In genomic region chr3:39443530-39443929, GRCh38 we compare ENCODE assay signal across 22 cellular contexts. TPM values are rescaled to one million over a fixed set of nuclear protein-coding genes. Genes with fewer than 3 reads are reported as not detected.
DNase-seq lines count a peak whose midpoint lies in the region; ATAC-seq and TF ChIP-seq lines count a peak whose summit lies in the region.
"Had no signal": no experiment of that assay in that cellular context is flagged by ENCODE, and none has a peak within 500 bp of the region (broad histone marks: within the 10 kb centered on the region; RNA-seq: fewer than 3 reads in every experiment).

No MANE protein-coding gene starts in this region.

- H3K36me3 ChIP-seq in GM23338 (ENCODE audit: insufficient read depth) = no peaks in the 10 kb centered on the region
- H3K36me3 ChIP-seq in PC-3 (ENCODE audit: low read depth, low read length) = no peaks in the 10 kb centered on the region
- no peaks in the 10 kb centered on the region for H3K36me3 ChIP-seq in mesendoderm (ENCODE audit: control insufficient read depth, insufficient read depth, low read length)

- no peaks in the 10 kb centered on the region for H3K27me3 ChIP-seq in GM23338 (ENCODE audit: insufficient read depth)
- no peaks in the 10 kb centered on the region; the same call in 1 of the 2 replicates for H3K27me3 ChIP-seq in PC-3 (ENCODE audit: low read length)
- no peaks in the 10 kb centered on the region for H3K27me3 ChIP-seq in mesendoderm (ENCODE audit: insufficient read depth, low read length, poor library complexity)

- POLR2A ChIA-PET in PC-3 (lab: Charles Lee; ENCODE audit: unreplicated experiment) = no interaction called here

- peak; percentile 96 for ATAC-seq in GM23338
- peak; percentile 37; the same call in 1 of the 2 replicates for ATAC-seq in PC-3
- no peak for ATAC-seq in activated T-cell treated with anti-CD3 and anti-CD28 coated beads, Interleukin-2, amount 50 U/mL, for 72 hours (replicated peaks in 1 of 2)
- no peak for ATAC-seq in sciatic nerve
- ATAC-seq: natural killer cell treated with Interleukin-12 subunit alpha and Interleukin-12 subunit beta and Interleukin-15 and Interleukin-18, amount 100 ng/mL, for 72 hours; psoas muscle; stimulated activated naive CD8-positive, alpha-beta T cell treated with anti-CD3 and anti-CD28 coated beads, Interleukin-15, Interleukin-2, amounts not matched to agents 100 U/mL and 50 U/mL, for 24 hours had no signal

- H3K79me1 ChIP-seq in mesendoderm (ENCODE audit: low read length) = no peaks in the 10 kb centered on the region

- no CpG with 5 or more reads among the region's 4 CpGs for WGBS in mesendoderm (ENCODE audit: extremely low coverage, insufficient coverage, low lambda C conversion rate)

- H3K27ac Mint-ChIP-seq in GM23338 = no peak overlapping the region
- H3K27ac Mint-ChIP-seq in activated T-cell treated with anti-CD3 and anti-CD28 coated beads, Interleukin-2, amount 50 U/mL, for 72 hours = no peak overlapping the region
- H3K27ac Mint-ChIP-seq: activated CD4-positive, alpha-beta memory T cell treated with anti-CD3 and anti-CD28 coated beads, Interleukin-2, amount 10 ng/mL, durations not matched to agents 7 days and 5 days; natural killer cell treated with Interleukin-12 subunit alpha and Interleukin-12 subunit beta and Interleukin-15 and Interleukin-18, amount 100 ng/mL, for 72 hours; type B pancreatic cell had no signal

- no peaks in the 10 kb centered on the region for H3K9me3 ChIP-seq in PC-3 (ENCODE audit: low read length)
- H3K9me3 ChIP-seq: psoas muscle had no signal

- no peaks in the 10 kb centered on the region for H3K9me3 Mint-ChIP-seq in GM23338
- no peaks in the 10 kb centered on the region for H3K9me3 Mint-ChIP-seq in activated T-cell treated with anti-CD3 and anti-CD28 coated beads, Interleukin-2, amount 50 U/mL, for 72 hours
- H3K9me3 Mint-ChIP-seq: activated CD4-positive, alpha-beta memory T cell treated with anti-CD3 and anti-CD28 coated beads, Interleukin-2, amount 10 ng/mL, durations not matched to agents 7 days and 5 days; natural killer cell treated with Interleukin-12 subunit alpha and Interleukin-12 subunit beta and Interleukin-15 and Interleukin-18, amount 100 ng/mL, for 72 hours; type B pancreatic cell had no signal

- no peak overlapping the region for H4K5ac ChIP-seq in mesendoderm (ENCODE audit: low read length)

- H3K4me3 Mint-ChIP-seq in GM23338 = no peak overlapping the region
- H3K4me3 Mint-ChIP-seq in activated T-cell treated with anti-CD3 and anti-CD28 coated beads, Interleukin-2, amount 50 U/mL, for 72 hours = no peak overlapping the region
- H3K4me3 Mint-ChIP-seq: activated CD4-positive, alpha-beta memory T cell treated with anti-CD3 and anti-CD28 coated beads, Interleukin-2, amount 10 ng/mL, durations not matched to agents 7 days and 5 days; natural killer cell treated with Interleukin-12 subunit alpha and Interleukin-12 subunit beta and Interleukin-15 and Interleukin-18, amount 100 ng/mL, for 72 hours; type B pancreatic cell had no signal

- H3K56ac ChIP-seq in mesendoderm (ENCODE audit: low read length) = no peak overlapping the region

- H3K9me2 ChIP-seq in GM23338 (ENCODE audit: insufficient read depth) (no peaks in the 10 kb centered on the region), PC-3 (replicated peaks; ENCODE audit: low read length) (no peaks in the 10 kb centered on the region)

- BruUV-seq in PC-3 (replicated peaks; lab: Mats Ljungman, UMichigan) = no TSS peak

- no peak overlapping the region for H3K18ac ChIP-seq in mesendoderm (ENCODE audit: low read length)

- no peaks in the 10 kb centered on the region for H3F3A ChIP-seq in GM23338 (replicated peaks; ENCODE audit: low read depth)
- H3F3A ChIP-seq in PC-3 (ENCODE audit: low read length, unreplicated experiment) = no peaks in the 10 kb centered on the region

- peak; percentile 65 for DNase-seq in GM23338 (ENCODE audit: low spot score)
- peak; percentile 25 for DNase-seq in PC-3
- no peak for DNase-seq in epithelial cell of proximal tubule (ENCODE audit: low read depth)
- DNase-seq in mesendoderm = peak; percentile 53
- no peak for DNase-seq in GM13977 (ENCODE audit: low spot score)
- no peak for DNase-seq in activated T-cell treated with anti-CD3 and anti-CD28 coated beads, Interleukin-2, amount 50 U/mL, for 72 hours
- DNase-seq in sciatic nerve (ENCODE audit: low spot score) = no peak
- no peak for DNase-seq in NCI-H1694 treated with DMSO at 0.1 percent for 48 hours (lab: John Stamatoyannopoulos, UW)
- DNase-seq: activated CD4-positive, alpha-beta memory T cell treated with anti-CD3 and anti-CD28 coated beads, Interleukin-2, amount 10 ng/mL, durations not matched to agents 7 days and 5 days; activated T-cell treated with anti-CD3 and anti-CD28 coated beads, Interleukin-2, amount 50 U/mL, for 48 hours; cerebellar nuclear complex; DMS53; Karpas-422; mesenchymal stem cell; NCI-H1436; psoas muscle; stimulated activated naive CD8-positive, alpha-beta T cell treated with anti-CD3 and anti-CD28 coated beads, Interleukin-15, Interleukin-2, amounts not matched to agents 100 U/mL and 50 U/mL, for 24 hours had no signal

- no peak overlapping the region for H2BK15ac ChIP-seq in mesendoderm (replicated peaks; ENCODE audit: low read depth)

- no peaks in the 10 kb centered on the region for H3K36me3 Mint-ChIP-seq in GM23338 (ENCODE audit: low read depth)
- H3K36me3 Mint-ChIP-seq in activated T-cell treated with anti-CD3 and anti-CD28 coated beads, Interleukin-2, amount 50 U/mL, for 72 hours (ENCODE audit: insufficient read depth in 2 of 2) = no peaks in the 10 kb centered on the region
- H3K36me3 Mint-ChIP-seq: natural killer cell treated with Interleukin-12 subunit alpha and Interleukin-12 subunit beta and Interleukin-15 and Interleukin-18, amount 100 ng/mL, for 72 hours; type B pancreatic cell had no signal

- H3K27ac ChIP-seq in GM23338 (ENCODE audit: low read depth) (no peak overlapping the region), PC-3 (ENCODE audit: low read length) (no peak overlapping the region), mesendoderm (ENCODE audit: low read depth, low read length) (no peak overlapping the region)
- H3K27ac ChIP-seq: C4-2B, HL-60, psoas muscle had no signal

- H3K4me2 ChIP-seq in GM23338 (no peak overlapping the region), PC-3 (ENCODE audit: low read length) (no peak overlapping the region), mesendoderm (ENCODE audit: low read length) (no peak overlapping the region)

- H3K4me3 ChIP-seq in GM23338 (no peak overlapping the region), PC-3 (ENCODE audit: low read length) (no peak overlapping the region), epithelial cell of proximal tubule (ENCODE audit: low read depth, low read length) (no peak overlapping the region), mesendoderm (ENCODE audit: low read length) (no peak overlapping the region)
- H3K4me3 ChIP-seq: psoas muscle had no signal

- TF ChIP-seq CTCF in GM23338 (conservative IDR thresholded peaks at IDR 0.05; ENCODE audit: low read depth in 2 of 2) = peak; percentile 42 to 89
- TF ChIP-seq CTCF in PC-3 (conservative IDR thresholded peaks at IDR 0.05; ENCODE audit: low read depth, low read length) = peak; percentile 33; the same call in 1 of the 2 replicates
- peak; percentile 61 for TF ChIP-seq CTCF in epithelial cell of proximal tubule (conservative IDR thresholded peaks at IDR 0.05; ENCODE audit: low read depth, low read length)
- no peak for TF ChIP-seq CTCF in GM13977 (IDR thresholded peaks at IDR 0.05; ENCODE audit: extremely low read depth, insufficient read depth, missing control alignments)

- CTCF ChIA-PET in PC-3 (lab: Charles Lee) = interaction anchor here (1.2 kb wide), 1 partner anchor 60 kb away, joined by 5 read pairs; no protein-coding TSS in a partner anchor

- in situ Hi-C loops in GM13977 (cut with MboI; ENCODE audit: low pct_unique_long_range_greater_than_20kb, low sequenced_read_pairs, unreplicated experiment) = no loop called here

- intact Hi-C loops in PC-3 (cut with micrococcal nuclease) = loop anchor here (1.0 kb wide), 1 partner anchor 26 kb away; no protein-coding TSS in a partner anchor
- intact Hi-C loops in sciatic nerve (cut with DNase I) = no loop called here

- H3K4me1 Mint-ChIP-seq in GM23338 = peaks cover 5% of the 10 kb centered on the region
- no peaks in the 10 kb centered on the region for H3K4me1 Mint-ChIP-seq in activated T-cell treated with anti-CD3 and anti-CD28 coated beads, Interleukin-2, amount 50 U/mL, for 72 hours (ENCODE audit: low read depth)
- H3K4me1 Mint-ChIP-seq: activated CD4-positive, alpha-beta memory T cell treated with anti-CD3 and anti-CD28 coated beads, Interleukin-2, amount 10 ng/mL, durations not matched to agents 7 days and 5 days had no signal

- H2BK120ac ChIP-seq in mesendoderm (ENCODE audit: low read depth, low read length) = no peak overlapping the region

- H3K4ac ChIP-seq in mesendoderm (ENCODE audit: low read depth, low read length) = no peak overlapping the region

- H2BK5ac ChIP-seq in mesendoderm (ENCODE audit: low read length) = no peak overlapping the region

- peak overlapping the region; percentile 89; the same call in 1 of the 2 replicates for H2AFZ ChIP-seq in GM23338
- H2AFZ ChIP-seq in PC-3 (ENCODE audit: low read length) = no peak overlapping the region

- H4K8ac ChIP-seq in mesendoderm (ENCODE audit: low read depth, low read length) = no peak overlapping the region

- no peak overlapping the region for H3K23ac ChIP-seq in mesendoderm (ENCODE audit: low read length)

- H4K20me1 ChIP-seq in GM23338 (replicated peaks; ENCODE audit: insufficient read depth) = no peaks in the 10 kb centered on the region
- no peaks in the 10 kb centered on the region for H4K20me1 ChIP-seq in PC-3 (ENCODE audit: low read length)

- H3K27me3 Mint-ChIP-seq in GM23338 (ENCODE audit: insufficient read depth, low read depth, poor library complexity) = no peaks in the 10 kb centered on the region
- no peaks in the 10 kb centered on the region for H3K27me3 Mint-ChIP-seq in activated T-cell treated with anti-CD3 and anti-CD28 coated beads, Interleukin-2, amount 50 U/mL, for 72 hours (ENCODE audit: low read depth)

- H2AK5ac ChIP-seq in mesendoderm (ENCODE audit: low read length) = no peak overlapping the region

- H3K9ac ChIP-seq in PC-3 (ENCODE audit: low read length) (no peak overlapping the region), mesendoderm (ENCODE audit: low read length) (no peak overlapping the region)

- 0 out of 2 replicates have a peak, but pooled peaks cover 6% of the 10 kb centered on the region for H3K4me1 ChIP-seq in GM23338 (ENCODE audit: insufficient read depth)
- peaks cover 6% of the 10 kb centered on the region; the same call in 1 of the 2 replicates for H3K4me1 ChIP-seq in PC-3 (ENCODE audit: insufficient read depth, low read length)
- no peaks in the 10 kb centered on the region for H3K4me1 ChIP-seq in mesendoderm (ENCODE audit: control insufficient read depth, low read depth, low read length)
- H3K4me1 ChIP-seq: psoas muscle had no signal

- H3K79me2 ChIP-seq in GM23338 (replicated peaks; ENCODE audit: insufficient read depth) = no peaks in the 10 kb centered on the region
- H3K79me2 ChIP-seq in PC-3 (ENCODE audit: low read length) = no peaks in the 10 kb centered on the region
- no peaks in the 10 kb centered on the region for H3K79me2 ChIP-seq in mesendoderm (ENCODE audit: control insufficient read depth, insufficient read depth, low read length)

RNA-seq across cellular contexts. Expression of gene MOBP, which starts 23.9 kb away (rescaled TPM):
- total RNA-seq in GM23338 (2014; rRNA removed; shearing (Covaris generic)) = not detected in 2 replicates
- polyA plus RNA-seq in GM23338 (2016; fragmentation: Nextera tagmentation; extraction: Ambion mirVana) = not detected in 2 replicates
- total RNA-seq in PC-3 (2014; rRNA removed) (not detected in 2 replicates), epithelial cell of proximal tubule (0.35 TPM in 1 of 2 replicates, not detected in the other), sciatic nerve (3.8 TPM)
- 0.15 TPM for polyA plus RNA-seq in mesendoderm (2013, experiment 1 of 2)
- polyA plus RNA-seq in mesendoderm (2013, experiment 2 of 2) = 0.22 TPM
- total RNA-seq in activated T-cell treated with anti-CD3 and anti-CD28 coated beads, Interleukin-2, amount 50 U/mL, for 72 hours = under 1 TPM in 1 of 2 donors, not detected in 1; 0.34 TPM
- total RNA-seq: activated CD4-positive, alpha-beta memory T cell treated with anti-CD3 and anti-CD28 coated beads, Interleukin-2, amount 10 ng/mL, durations not matched to agents 7 days and 5 days; natural killer cell treated with Interleukin-12 subunit alpha and Interleukin-12 subunit beta and Interleukin-15 and Interleukin-18, amount 100 ng/mL, for 72 hours; NCI-H460; psoas muscle had no signal

RNA-seq across cellular contexts. Expression of gene RPSA, which starts 37.0 kb away (rescaled TPM):
- 1,658 and 1,827 TPM in 2 replicates for total RNA-seq in GM23338 (2014; rRNA removed; shearing (Covaris generic))
- 1,591 and 1,731 TPM in 2 replicates for polyA plus RNA-seq in GM23338 (2016; fragmentation: Nextera tagmentation; extraction: Ambion mirVana)
- total RNA-seq in PC-3 (2014; rRNA removed) (2,286 and 2,722 TPM in 2 replicates), epithelial cell of proximal tubule (2,720 and 3,068 TPM in 2 replicates), sciatic nerve (447 TPM)
- 2,947 TPM for polyA plus RNA-seq in mesendoderm (2013, experiment 1 of 2)
- polyA plus RNA-seq in mesendoderm (2013, experiment 2 of 2) = 2,912 TPM
- total RNA-seq in activated T-cell treated with anti-CD3 and anti-CD28 coated beads, Interleukin-2, amount 50 U/mL, for 72 hours = 1,000 to 10,000 TPM; 2,329 to 2,816 TPM

Comparison
In these comparisons a context has a peak if more than half of its experiments do, and no peak if none do; other contexts are left out.
1. ATAC-seq: peak in GM23338 (single experiment) and PC-3 (single experiment); none in activated T-cell treated with anti-CD3 and anti-CD28 coated beads, Interleukin-2, amount 50 U/mL, for 72 hours (0 of 2) and sciatic nerve (single experiment).
2. DNase-seq: peak in GM23338 (single experiment), PC-3 (single experiment) and mesendoderm (single experiment); none in epithelial cell of proximal tubule (single experiment), GM13977 (single experiment), activated T-cell treated with anti-CD3 and anti-CD28 coated beads, Interleukin-2, amount 50 U/mL, for 72 hours (0 of 2), sciatic nerve (single experiment) and NCI-H1694 treated with DMSO at 0.1 percent for 48 hours (single experiment).